In the genomic region with DNA sequence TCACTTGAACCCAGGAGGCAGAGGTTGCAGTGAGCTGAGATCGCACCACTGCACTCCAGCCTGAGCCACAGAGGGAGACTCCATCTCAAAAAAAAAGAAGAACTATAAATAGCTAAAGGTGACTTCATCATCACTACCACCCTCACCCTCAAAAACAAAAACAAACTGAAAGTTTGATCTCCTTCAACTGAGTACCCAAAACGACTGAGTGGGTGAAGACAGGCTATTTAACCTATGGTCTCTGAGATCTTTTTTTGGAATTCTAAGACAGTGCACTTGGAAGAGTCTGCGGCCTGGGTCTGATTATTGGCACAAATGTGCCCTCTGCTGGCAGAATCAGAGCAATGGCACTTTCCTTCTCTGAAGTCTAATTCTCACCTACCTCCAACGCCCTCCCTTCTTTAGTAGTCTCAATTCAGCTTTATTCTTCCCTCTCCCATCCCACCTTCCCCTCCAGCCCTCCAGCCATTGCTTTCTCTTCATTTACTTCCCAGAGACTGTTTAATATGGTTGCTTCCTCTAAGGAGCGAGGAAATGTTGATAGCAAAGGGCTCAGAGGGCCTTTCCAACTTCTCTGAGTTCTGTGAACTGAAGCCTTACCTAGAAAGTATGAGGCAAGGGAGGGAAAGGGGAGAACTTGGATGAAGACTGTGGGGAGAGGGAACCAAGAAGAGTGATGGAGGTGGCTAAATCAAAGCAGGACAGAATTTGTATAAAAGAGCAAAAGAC, we compare ENCODE assay signal across 8 cellular contexts.
DNase-seq lines count a peak whose midpoint lies in the region; ATAC-seq and TF ChIP-seq lines count a peak whose summit lies in the region.

No MANE protein-coding gene starts in this region.

- H3K36me3 ChIP-seq in KMS-11 (ENCODE audit: insufficient read depth), result no peaks in the 10 kb centered on the region
- H3K36me3 ChIP-seq in RWPE2 (ENCODE audit: low read depth), result no peaks in the 10 kb centered on the region
- no peaks in the 10 kb centered on the region for H3K36me3 ChIP-seq in parathyroid adenoma (ENCODE audit: control insufficient read depth, insufficient read depth, low read length)

- H3K9ac ChIP-seq in KMS-11 (no peak overlapping the region), parathyroid adenoma (no peak overlapping the region)

- H3K4me1 ChIP-seq in KMS-11 (ENCODE audit: low read depth, poor library complexity, severe bottlenecking), result no peaks in the 10 kb centered on the region
- H3K4me1 ChIP-seq in RWPE2 (ENCODE audit: insufficient read depth, poor library complexity, severe bottlenecking), result no peaks in the 10 kb centered on the region
- H3K4me1 ChIP-seq in parathyroid adenoma, result peaks cover 6% of the 10 kb centered on the region

- no peak overlapping the region for H3K27ac ChIP-seq in KMS-11
- H3K27ac ChIP-seq in RWPE2 (ENCODE audit: poor library complexity, severe bottlenecking), result no peak overlapping the region
- H3K27ac ChIP-seq in parathyroid adenoma, result no peak overlapping the region

- H3K4me3 ChIP-seq in KMS-11 (IDR thresholded peaks at IDR 0.05; ENCODE audit: insufficient read depth, low read depth, low read length) (no peak overlapping the region), RWPE2 (ENCODE audit: severe bottlenecking) (no peak overlapping the region), parathyroid adenoma (ENCODE audit: low read depth, low read length) (peak overlapping the region; percentile 20)

- DNase-seq in NCI-H1417 (lab: John Stamatoyannopoulos, UW), result peak; percentile 22 to 72 (median 48)
- DNase-seq in NCI-H1417 treated with DMSO at 0.1 percent for 48 hours (lab: John Stamatoyannopoulos, UW), result no peak
- DNase-seq in RWPE2 (ENCODE audit: low spot score), result no peak
- peak; percentile 33 for DNase-seq in activated naive CD4-positive, alpha-beta T cell treated with anti-CD3 and anti-CD28 coated beads, Interleukin-2, amount 50 U/mL, for 16 hours
- DNase-seq in globus pallidus (ENCODE audit: low spot score), result peak; percentile 73

- ATAC-seq in RWPE2 (ENCODE audit: low read depth), result peak; percentile 76
- no peak for ATAC-seq in GM21737 (IDR thresholded peaks at IDR 0.05; ENCODE audit: unreplicated experiment)

- H3K9me3 ChIP-seq in RWPE2 (ENCODE audit: severe bottlenecking) (no peaks in the 10 kb centered on the region), parathyroid adenoma (ENCODE audit: control insufficient read depth, low read length) (no peaks in the 10 kb centered on the region)

- peak overlapping the region; percentile 21; the same call in 1 of the 2 replicates for H2AFZ ChIP-seq in KMS-11 (ENCODE audit: low read depth)
- peak overlapping the region; percentile 56 for H2AFZ ChIP-seq in parathyroid adenoma

- H3K27me3 ChIP-seq in KMS-11 (ENCODE audit: insufficient read depth, low read depth) (no peaks in the 10 kb centered on the region), RWPE2 (ENCODE audit: insufficient read depth, poor library complexity, severe bottlenecking) (no peaks in the 10 kb centered on the region), parathyroid adenoma (ENCODE audit: control insufficient read depth, insufficient read depth, low read length) (no peaks in the 10 kb centered on the region)

- TF ChIP-seq CTCF in KMS-11 (conservative IDR thresholded peaks at IDR 0.05; ENCODE audit: low read depth, low read length) (peak; percentile 91), RWPE2 (IDR thresholded peaks at IDR 0.05; ENCODE audit: poor library complexity, severe bottlenecking) (peak; percentile 83), parathyroid adenoma (IDR thresholded peaks at IDR 0.05) (peak; percentile 90)

- H3K79me2 ChIP-seq in KMS-11 (ENCODE audit: insufficient read depth, low read depth) (no peaks in the 10 kb centered on the region), parathyroid adenoma (no peaks in the 10 kb centered on the region)

- H3K4me2 ChIP-seq in KMS-11 (no peak overlapping the region), parathyroid adenoma (ENCODE audit: low read length) (peak overlapping the region; percentile 26)

- H4K20me1 ChIP-seq in KMS-11 (ENCODE audit: insufficient read depth), result no peaks in the 10 kb centered on the region

Comparison
In these comparisons a context has a peak if more than half of its experiments do, and no peak if none do; other contexts are left out.
1. DNase-seq: peak in NCI-H1417 (3 of 3), activated naive CD4-positive, alpha-beta T cell treated with anti-CD3 and anti-CD28 coated beads, Interleukin-2, amount 50 U/mL, for 16 hours (single experiment) and globus pallidus (single experiment); none in NCI-H1417 treated with DMSO at 0.1 percent for 48 hours (single experiment) and RWPE2 (single experiment).
2. Peak in every context shown above with its lines, with median percentiles within 50 percentile points of each other: CTCF ChIP-seq.